8 cellular contexts compared by ENCODE assay signal in genomic region chr5:149552038-149552494, GRCh38. TPM values are rescaled to one million over a fixed set of nuclear protein-coding genes. Genes with fewer than 3 reads are reported as not detected.
DNase-seq lines count a peak whose midpoint lies in the region; ATAC-seq and TF ChIP-seq lines count a peak whose summit lies in the region.

No MANE protein-coding gene starts in this region.

- H3K36me3 Mint-ChIP-seq in activated CD4-positive, alpha-beta T cell treated with anti-CD3 and anti-CD28 coated beads for 36 hours (ENCODE audit: low read depth), result peaks cover 34% of the 10 kb centered on the region

- POLR2A ChIA-PET in activated CD4-positive, alpha-beta T cell treated with anti-CD3 and anti-CD28 coated beads for 36 hours (lab: Charles Lee), result interaction anchor here (0.6 to 3.3 kb wide), 5 partner anchors 10 to 207 kb away, joined by 4 to 31 read pairs (median 7); partner anchors contain the start of genes GRPEL2 and PCYOX1L

- H3K4me3 Mint-ChIP-seq in activated CD4-positive, alpha-beta T cell treated with anti-CD3 and anti-CD28 coated beads for 36 hours, result peak overlapping the region; percentile 95

- H3K9me3 Mint-ChIP-seq in activated CD4-positive, alpha-beta T cell treated with anti-CD3 and anti-CD28 coated beads for 36 hours (ENCODE audit: low read depth), result no peaks in the 10 kb centered on the region

- H3K27me3 ChIP-seq in left lung (no peaks in the 10 kb centered on the region), testis (no peaks in the 10 kb centered on the region)

- H3K36me3 ChIP-seq in left lung (peaks cover 0 to 20% of the 10 kb centered on the region in 2 donors), testis (ENCODE audit: low read depth, missing control alignments) (no peaks in the 10 kb centered on the region)

- DNase-seq in activated CD4-positive, alpha-beta T cell treated with anti-CD3 and anti-CD28 coated beads for 36 hours, result no peak
- DNase-seq in activated CD4-positive, alpha-beta T cell treated with anti-CD3 and anti-CD28 coated beads for 4 hours, result no peak
- DNase-seq in left lung, result no peak
- DNase-seq in testis, result no peak
- DNase-seq in NCI-H446 treated with DMSO at 0.1 percent for 48 hours (lab: John Stamatoyannopoulos, UW), result no peak
- no peak for DNase-seq in DMS79 (lab: John Stamatoyannopoulos, UW)
- no peak for DNase-seq in RPMI8226

- intact Hi-C loops in activated CD4-positive, alpha-beta T cell treated with anti-CD3 and anti-CD28 coated beads for 36 hours (cut with DNase I, micrococcal nuclease), result no loop called here
- intact Hi-C loops in left lung (cut with DNase I), result loop anchor here in 1 of 2 donors (5.0 kb wide), 1 partner anchor 110 kb away; no protein-coding TSS in a partner anchor
- intact Hi-C loops in testis (cut with DNase I; ENCODE audit: low total_unique reads), result loop anchor here (5.0 to 10.0 kb wide), 2 partner anchors 110 to 227 kb away; no protein-coding TSS in a partner anchor

- H3K27ac ChIP-seq in angular gyrus (ENCODE audit: low read depth, low read length) (peak overlapping the region; percentile 93), left lung (peak overlapping the region; percentile 99), testis (peak overlapping the region; percentile 99 to 100)

- H3K4me1 Mint-ChIP-seq in activated CD4-positive, alpha-beta T cell treated with anti-CD3 and anti-CD28 coated beads for 36 hours, result peaks cover 20% of the 10 kb centered on the region

- CTCF ChIA-PET in activated CD4-positive, alpha-beta T cell treated with anti-CD3 and anti-CD28 coated beads for 36 hours (lab: Charles Lee), result interaction anchor here (0.6 to 2.9 kb wide), 19 partner anchors 9 to 800 kb away, joined by 3 to 20 read pairs (median 4); partner anchors contain the start of genes ARHGEF37 and GRPEL2

- no peak for TF ChIP-seq POLR2A in testis (IDR thresholded peaks at IDR 0.05)

- H3K4me1 ChIP-seq in left lung (peaks cover 17 to 32% of the 10 kb centered on the region in 2 donors), testis (peaks cover 8% of the 10 kb centered on the region)

- H3K4me3 ChIP-seq in left lung (peak overlapping the region; percentile 89 to 94), testis (peak overlapping the region; percentile 99 to 100)

- ATAC-seq in activated CD4-positive, alpha-beta T cell treated with anti-CD3 and anti-CD28 coated beads for 36 hours, result no peak
- ATAC-seq in left lung, result no peak

- H3K9me3 ChIP-seq in left lung (no peaks in the 10 kb centered on the region), testis (no peaks in the 10 kb centered on the region)

- WGBS in testis, 2 donors, result 26 to 31% methylated on average over 6 of the region's 6 CpGs

- no peak for TF ChIP-seq CTCF in left lung (IDR thresholded peaks at IDR 0.05)
- no peak for TF ChIP-seq CTCF in testis (IDR thresholded peaks at IDR 0.05)

- peak overlapping the region; percentile 100 for H3K27ac Mint-ChIP-seq in activated CD4-positive, alpha-beta T cell treated with anti-CD3 and anti-CD28 coated beads for 36 hours

- no peaks in the 10 kb centered on the region for H3K27me3 Mint-ChIP-seq in activated CD4-positive, alpha-beta T cell treated with anti-CD3 and anti-CD28 coated beads for 36 hours

RNA-seq across cellular contexts. Expression of gene CSNK1A1, which starts 0.8 kb away (rescaled TPM):
- total RNA-seq in activated CD4-positive, alpha-beta T cell treated with anti-CD3 and anti-CD28 coated beads for 36 hours, result 100 to 1,000 TPM; 169 to 203 TPM
- total RNA-seq in left lung (100 to 1,000 TPM; 206 to 217 TPM), testis (100 to 1,000 TPM; 148 to 192 TPM)
- polyA plus RNA-seq in testis (ENCODE audit: insufficient read depth, low read depth, low replicate concordance), result 129 TPM

RNA-seq across cellular contexts. Expression of gene ARHGEF37, which starts 29.2 kb away (rescaled TPM):
- total RNA-seq in activated CD4-positive, alpha-beta T cell treated with anti-CD3 and anti-CD28 coated beads for 36 hours, result 1 to 10 TPM; 1.7 to 2.1 TPM
- 1 to 10 TPM; 4.2 to 7.3 TPM for total RNA-seq in left lung
- 10 to 100 TPM; 13.4 to 17.8 TPM for total RNA-seq in testis
- polyA plus RNA-seq in testis (ENCODE audit: insufficient read depth, low read depth, low replicate concordance), result 12.9 TPM
